Comparison of ENCODE assay signal across 21 cellular contexts in genomic region chr14:81986005-81986404, GRCh38.
"Had no signal": no experiment of that assay in that cellular context is flagged by ENCODE, and none has a peak within 500 bp of the region (broad histone marks: within the 10 kb centered on the region; RNA-seq: fewer than 3 reads in every experiment).

No MANE protein-coding gene starts in this region.

- H3K4me2 ChIP-seq: SK-N-SH had no signal

- H3K9me3 ChIP-seq: SK-N-SH had no signal

- H3K9ac ChIP-seq: SK-N-SH had no signal

- DNase-seq: IMR-90, Kasumi-1, KG1, MM.1S, NCI-H1092 treated with DMSO at 0.1 percent for 48 hours, NCI-H1436, NCI-H187, NCI-H2029, NCI-H2081 treated with DMSO at 0.1 percent for 48 hours, NCI-H2171, NCI-H226, NCI-H446, NCI-H510A, NCI-H524 treated with DMSO at 0.1 percent for 48 hours, NCI-H69, NCI-H774, Right ventricle myocardium superior, RPMI8226, SK-N-SH, SW 1271 had no signal

- FAIRE-seq: RCC 7860 had no signal
